18 cellular contexts compared by ENCODE assay signal in the genomic region with DNA sequence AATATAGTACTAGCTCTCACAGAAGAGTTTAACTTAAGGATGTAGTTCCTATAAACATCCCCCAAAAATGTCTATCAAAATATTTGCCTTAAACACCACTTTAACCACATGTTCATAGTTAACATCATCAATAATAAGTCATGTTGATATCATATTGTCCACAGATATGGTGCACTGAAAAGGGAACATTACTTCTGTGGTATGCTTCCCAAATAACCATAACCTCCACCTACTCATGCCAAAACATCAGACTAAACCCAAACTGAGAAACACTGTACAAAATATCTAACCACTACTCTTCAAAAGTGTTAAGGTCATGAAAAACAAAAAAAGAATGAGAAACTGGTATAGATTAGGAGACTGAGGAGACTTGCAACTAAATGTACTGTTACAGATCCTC. TPM values are rescaled to one million over a fixed set of nuclear protein-coding genes. Genes with fewer than 3 reads are reported as not detected.
A peak's percentile ranks its signal among the peaks of the same experiment; 100 is the strongest.
DNase-seq lines count a peak whose midpoint lies in the region; ATAC-seq, FAIRE-seq and TF ChIP-seq lines count a peak whose summit lies in the region.
"Had no signal": no experiment of that assay in that cellular context is flagged by ENCODE, and none has a peak within 500 bp of the region (broad histone marks: within the 10 kb centered on the region; RNA-seq: fewer than 3 reads in every experiment).

No MANE protein-coding gene starts in this region.

- H3K4me2 ChIP-seq in Loucy (ENCODE audit: low read depth, low read length, poor library complexity, severe bottlenecking), result peak overlapping the region; percentile 7

- peaks cover 35% of the 10 kb centered on the region for H3K4me1 Mint-ChIP-seq in activated T-helper 2 cell treated with anti-CD3 and anti-CD28 coated beads, Interferon-gamma antibody, Interleukin-2, Interleukin-4, amounts not matched to agents 10 μg/mL and 5 μg/mL and 100 μg/mL, durations not matched to agents 14 hours and 24 hours and 36 hours (ENCODE audit: low read depth)
- H3K4me1 Mint-ChIP-seq in progenitor cell of endocrine pancreas (ENCODE audit: low read depth) (peaks cover 10% of the 10 kb centered on the region), type B pancreatic cell (ENCODE audit: unreplicated experiment) (peaks cover 10% of the 10 kb centered on the region)

- no peaks in the 10 kb centered on the region for H3F3A ChIP-seq in Loucy (ENCODE audit: low read depth)

- no peak for ATAC-seq in GM18868 (IDR thresholded peaks at IDR 0.05; ENCODE audit: unreplicated experiment)

- peaks cover 17% of the 10 kb centered on the region for H4K20me1 ChIP-seq in Loucy (ENCODE audit: insufficient read depth, low read length, poor library complexity, severe bottlenecking)

- H3K9ac ChIP-seq in Loucy (ENCODE audit: low read depth, low read length, poor library complexity, severe bottlenecking), result no peak overlapping the region
- H3K9ac ChIP-seq: BLaER1 treated with 17β-estradiol and CSF1 and Interleukin-3, amounts not matched to agents 10 nM and 100 nM; GM23248 had no signal

- DNase-seq in H54 (ENCODE audit: insufficient read length, low spot score) (no peak), progenitor cell of endocrine pancreas (ENCODE audit: low spot score, unreplicated experiment) (no peak), NCI-H1694 treated with DMSO at 0.1 percent for 48 hours (lab: John Stamatoyannopoulos, UW) (no peak), amniotic stem cell (lab: John Stamatoyannopoulos, UW) (no peak), type B pancreatic cell (ENCODE audit: extremely low spot score, unreplicated experiment) (no peak)
- no peak for DNase-seq in activated T-helper 2 cell treated with anti-CD3 and anti-CD28 coated beads, Interferon-gamma antibody, Interleukin-2, Interleukin-4, amounts not matched to agents 10 μg/mL and 5 μg/mL and 100 μg/mL, durations not matched to agents 14 hours and 24 hours and 36 hours (ENCODE audit: low spot score)
- DNase-seq: CD8-positive, alpha-beta memory T cell; DMS53; EL; GM23248; Kasumi-1; NCI-H1105; NCI-H2081 treated with DMSO at 0.1 percent for 48 hours; SIG-M5 had no signal

- no peaks in the 10 kb centered on the region for H3K9me3 ChIP-seq in Loucy (ENCODE audit: insufficient read depth, low read depth, low read length)

- H2AFZ ChIP-seq in Loucy (ENCODE audit: low read length), result no peak overlapping the region
- H2AFZ ChIP-seq: GM23248 had no signal

- intact Hi-C loops in activated T-helper 2 cell treated with anti-CD3 and anti-CD28 coated beads, Interferon-gamma antibody, Interleukin-2, Interleukin-4, amounts not matched to agents 10 μg/mL and 5 μg/mL and 100 μg/mL, durations not matched to agents 14 hours and 24 hours and 36 hours (cut with micrococcal nuclease), result no loop called here

- no peak overlapping the region for H3K4me3 Mint-ChIP-seq in activated T-helper 2 cell treated with anti-CD3 and anti-CD28 coated beads, Interferon-gamma antibody, Interleukin-2, Interleukin-4, amounts not matched to agents 10 μg/mL and 5 μg/mL and 100 μg/mL, durations not matched to agents 14 hours and 24 hours and 36 hours (ENCODE audit: low read depth)
- H3K4me3 Mint-ChIP-seq in progenitor cell of endocrine pancreas (ENCODE audit: low read depth) (no peak overlapping the region), type B pancreatic cell (no peak overlapping the region)

- H3K9me3 Mint-ChIP-seq in activated T-helper 2 cell treated with anti-CD3 and anti-CD28 coated beads, Interferon-gamma antibody, Interleukin-2, Interleukin-4, amounts not matched to agents 10 μg/mL and 5 μg/mL and 100 μg/mL, durations not matched to agents 14 hours and 24 hours and 36 hours, result no peaks in the 10 kb centered on the region
- H3K9me3 Mint-ChIP-seq in progenitor cell of endocrine pancreas (ENCODE audit: low read depth), result no peaks in the 10 kb centered on the region
- no peaks in the 10 kb centered on the region for H3K9me3 Mint-ChIP-seq in type B pancreatic cell
- H3K9me3 Mint-ChIP-seq: CD8-positive, alpha-beta memory T cell had no signal

- H3K36me3 ChIP-seq in Loucy (ENCODE audit: insufficient read depth, low read length), result peaks cover 7% of the 10 kb centered on the region; the same call in 1 of the 2 replicates

- peak overlapping the region; percentile 70 for H3K27ac Mint-ChIP-seq in activated T-helper 2 cell treated with anti-CD3 and anti-CD28 coated beads, Interferon-gamma antibody, Interleukin-2, Interleukin-4, amounts not matched to agents 10 μg/mL and 5 μg/mL and 100 μg/mL, durations not matched to agents 14 hours and 24 hours and 36 hours
- H3K27ac Mint-ChIP-seq in progenitor cell of endocrine pancreas (peak overlapping the region; percentile 8), type B pancreatic cell (no peak overlapping the region)

- H3K4me1 ChIP-seq in Loucy (ENCODE audit: insufficient read depth, low read length, poor library complexity, severe bottlenecking), result peaks cover 14% of the 10 kb centered on the region

- no peak overlapping the region for H3K4me3 ChIP-seq in Loucy (ENCODE audit: low read length, poor library complexity, severe bottlenecking)
- H3K4me3 ChIP-seq: BLaER1 treated with 17β-estradiol and CSF1 and Interleukin-3, amounts not matched to agents 10 nM and 100 nM; GM12878; GM23248 had no signal

- H3K27me3 Mint-ChIP-seq in activated T-helper 2 cell treated with anti-CD3 and anti-CD28 coated beads, Interferon-gamma antibody, Interleukin-2, Interleukin-4, amounts not matched to agents 10 μg/mL and 5 μg/mL and 100 μg/mL, durations not matched to agents 14 hours and 24 hours and 36 hours (ENCODE audit: low read depth), result no peaks in the 10 kb centered on the region
- H3K27me3 Mint-ChIP-seq in progenitor cell of endocrine pancreas (no peaks in the 10 kb centered on the region), type B pancreatic cell (no peaks in the 10 kb centered on the region)
- H3K27me3 Mint-ChIP-seq: CD8-positive, alpha-beta memory T cell had no signal

- peaks cover 26% of the 10 kb centered on the region for H3K79me2 ChIP-seq in Loucy (ENCODE audit: insufficient read depth, low read length)

- H3K9me2 ChIP-seq in Loucy (replicated peaks; ENCODE audit: low read depth, low read length), result no peaks in the 10 kb centered on the region

- peaks cover 52% of the 10 kb centered on the region for H3K36me3 Mint-ChIP-seq in activated T-helper 2 cell treated with anti-CD3 and anti-CD28 coated beads, Interferon-gamma antibody, Interleukin-2, Interleukin-4, amounts not matched to agents 10 μg/mL and 5 μg/mL and 100 μg/mL, durations not matched to agents 14 hours and 24 hours and 36 hours (ENCODE audit: low read depth)
- H3K36me3 Mint-ChIP-seq in progenitor cell of endocrine pancreas (ENCODE audit: insufficient read depth) (peaks cover 9% of the 10 kb centered on the region), type B pancreatic cell (peaks cover 9% of the 10 kb centered on the region)

- no peaks in the 10 kb centered on the region for H3K27me3 ChIP-seq in Loucy (ENCODE audit: insufficient read depth, low read length, poor library complexity, severe bottlenecking)
- H3K27me3 ChIP-seq: BLaER1 treated with 17β-estradiol and CSF1 and Interleukin-3, amounts not matched to agents 10 nM and 100 nM had no signal

- TF ChIP-seq CTCF in Loucy (conservative IDR thresholded peaks at IDR 0.05; ENCODE audit: low read length), result no peak
- no peak for TF ChIP-seq CTCF in progenitor cell of endocrine pancreas (IDR thresholded peaks at IDR 0.05; ENCODE audit: unreplicated experiment)
- no peak for TF ChIP-seq CTCF in type B pancreatic cell (conservative IDR thresholded peaks at IDR 0.05)

- peak; percentile 41 for FAIRE-seq in H54 (lab: Jason Lieb, UNC)
- FAIRE-seq: GM12878 had no signal

- TF ChIP-seq POLR2A in H54 (IDR thresholded peaks at IDR 0.05; ENCODE audit: low read depth, low read length), result no peak

RNA-seq across cellular contexts. Expression of gene SLC4A7, which starts 32.9 kb away (rescaled TPM):
- total RNA-seq in activated T-helper 2 cell treated with anti-CD3 and anti-CD28 coated beads, Interferon-gamma antibody, Interleukin-2, Interleukin-4, amounts not matched to agents 10 μg/mL and 5 μg/mL and 100 μg/mL, durations not matched to agents 14 hours and 24 hours and 36 hours, result 76.4 and 77.8 TPM in 2 replicates
- total RNA-seq in progenitor cell of endocrine pancreas (67.0 and 69.7 TPM in 2 replicates), type B pancreatic cell (ENCODE audit: low replicate concordance) (31.0 and 51.8 TPM in 2 replicates)
